Comparison of ENCODE assay signal across 8 cellular contexts in the genomic region with DNA sequence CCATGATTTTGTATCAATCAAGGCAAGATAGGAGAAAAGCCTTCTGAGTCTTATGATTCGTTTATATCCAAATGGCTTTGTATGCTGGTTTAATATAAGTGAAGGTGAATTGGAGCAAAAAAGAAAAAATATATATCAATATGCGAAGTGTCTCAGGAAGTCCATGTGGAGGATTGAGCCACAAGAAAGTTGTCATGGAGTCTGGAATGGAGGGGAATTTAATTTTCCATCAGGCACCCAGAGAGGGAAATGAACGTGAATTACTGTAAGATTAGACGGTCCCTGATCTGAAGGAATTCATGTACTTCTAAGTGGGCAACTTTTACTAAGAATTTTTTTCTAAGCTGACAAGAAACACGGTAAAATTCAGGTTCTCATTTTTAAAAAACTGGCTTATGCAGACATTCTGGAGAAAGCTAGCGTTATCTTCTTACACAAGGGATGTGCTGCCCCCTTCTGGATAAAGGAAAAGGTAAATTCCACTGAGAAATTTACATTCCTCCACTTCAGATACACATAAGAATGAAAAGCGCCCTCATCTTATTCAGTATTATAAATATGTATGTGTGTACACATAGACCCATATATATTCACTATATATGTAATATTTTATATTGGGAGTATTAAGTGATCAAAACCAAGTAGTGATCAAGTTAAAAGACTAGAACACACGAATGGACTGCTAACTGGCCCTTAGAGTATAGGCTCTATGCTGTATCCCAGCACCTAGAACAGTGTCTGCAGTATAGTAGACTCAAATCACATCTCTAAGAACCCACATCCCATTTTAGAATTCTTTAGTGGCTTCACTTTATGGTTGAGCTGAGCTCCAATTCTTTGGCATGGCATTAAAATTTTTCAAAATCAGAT.
DNase-seq lines count a peak whose midpoint lies in the region; ATAC-seq and TF ChIP-seq lines count a peak whose summit lies in the region.

No MANE protein-coding gene starts in this region.

- intact Hi-C loops in sciatic nerve (cut with DNase I) = no loop called here
- intact Hi-C loops in posterior cingulate gyrus (cut with DNase I) = loop anchor here (1.0 kb wide), 1 partner anchor 262 kb away; no protein-coding TSS in a partner anchor

- TF ChIP-seq CTCF in foreskin fibroblast (IDR thresholded peaks at IDR 0.05; ENCODE audit: low read depth, low read length) = peak; percentile 55

- no peak overlapping the region for H3K27ac ChIP-seq in SK-N-MC

- H3K9me3 ChIP-seq in SK-N-MC (ENCODE audit: low read depth, low read length) = no peaks in the 10 kb centered on the region

- ATAC-seq in GM21381 (IDR thresholded peaks at IDR 0.05; ENCODE audit: unreplicated experiment) = peak; percentile 61
- ATAC-seq in sciatic nerve = peak; percentile 55

- DNase-seq in DMS114 treated with DMSO at 0.1 percent for 48 hours (lab: John Stamatoyannopoulos, UW; ENCODE audit: unreplicated experiment) (peak; percentile 36), LHCN-M2 (ENCODE audit: low read depth) (peak; percentile 70), SK-N-MC (ENCODE audit: low read depth, low spot score) (peak; percentile 64), foreskin fibroblast (peak; percentile 48 to 82), sciatic nerve (ENCODE audit: low spot score) (no peak), posterior cingulate gyrus (no peak), NCI-H2107 treated with DMSO at 0.1 percent for 48 hours (lab: John Stamatoyannopoulos, UW; ENCODE audit: unreplicated experiment) (no peak)

- H3K9ac ChIP-seq in SK-N-MC (ENCODE audit: insufficient read length) = peak overlapping the region; percentile 48

- no peaks in the 10 kb centered on the region for H3K36me3 ChIP-seq in SK-N-MC (ENCODE audit: insufficient read depth, low read length)

- peak overlapping the region; percentile 43 for H3K4me3 ChIP-seq in SK-N-MC
- H3K4me3 ChIP-seq in foreskin fibroblast (ENCODE audit: low read depth in 1 of 2, low read length in 2 of 2) = no peak overlapping the region

Comparison
In these comparisons a context has a peak if more than half of its experiments do, and no peak if none do; other contexts are left out.
1. DNase-seq: peak in DMS114 treated with DMSO at 0.1 percent for 48 hours (single experiment), LHCN-M2 (single experiment), SK-N-MC (single experiment) and foreskin fibroblast (2 of 2); none in sciatic nerve (single experiment), posterior cingulate gyrus (0 of 10) and NCI-H2107 treated with DMSO at 0.1 percent for 48 hours (single experiment).